In the genomic region with DNA sequence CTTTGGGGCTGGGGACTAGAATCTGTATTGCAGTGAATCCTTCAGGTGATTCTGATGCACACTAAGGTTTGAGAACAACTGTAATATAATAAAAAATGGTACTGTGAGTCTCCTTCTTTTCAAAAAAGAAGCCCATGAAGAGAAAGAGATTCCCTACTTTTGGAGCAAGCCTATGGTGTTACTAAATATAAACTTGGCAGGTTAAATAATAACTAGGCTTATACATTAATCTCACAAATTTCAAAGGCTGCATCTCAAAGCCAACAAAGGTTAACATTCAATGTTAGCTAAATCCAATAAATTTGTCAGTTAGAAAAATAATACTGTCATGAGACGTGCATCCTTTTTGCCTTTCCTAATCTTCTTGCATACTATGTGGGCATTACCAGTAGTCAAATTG, we compare ENCODE assay signal across 25 cellular contexts.
A peak's percentile ranks its signal among the peaks of the same experiment; 100 is the strongest.
DNase-seq lines count a peak whose midpoint lies in the region; ATAC-seq, FAIRE-seq and TF ChIP-seq lines count a peak whose summit lies in the region.
"Had no signal": no experiment of that assay in that cellular context is flagged by ENCODE, and none has a peak within 500 bp of the region (broad histone marks: within the 10 kb centered on the region; RNA-seq: fewer than 3 reads in every experiment).

No MANE protein-coding gene starts in this region.

- H3K27ac ChIP-seq in mesodermal cell (ENCODE audit: low read depth, low read length, severe bottlenecking), result peak overlapping the region; percentile 24
- H3K27ac ChIP-seq in smooth muscle cell (ENCODE audit: low read depth), result no peak overlapping the region
- H3K27ac ChIP-seq: BLaER1 treated with 17β-estradiol and CSF1 and Interleukin-3, amounts not matched to agents 10 nM and 100 nM; RWPE1 had no signal

- peak; percentile 77 for FAIRE-seq in RCC 7860 (lab: Jason Lieb, UNC)
- FAIRE-seq: HepG2 had no signal

- TF ChIP-seq CTCF in BE2C (IDR thresholded peaks at IDR 0.05; ENCODE audit: low read depth, low read length), result no peak
- no peak for TF ChIP-seq CTCF in smooth muscle cell (IDR thresholded peaks at IDR 0.05; ENCODE audit: borderline replicate concordance, insufficient read depth, poor library complexity, severe bottlenecking)

- peaks cover 11% of the 10 kb centered on the region for H3F3A ChIP-seq in smooth muscle cell (ENCODE audit: low read depth)

- WGBS in mesodermal cell (ENCODE audit: insufficient coverage in 2 of 2), 2 experiments, result 100% methylated on average over 1 of the region's 1 CpG; no CpG with 5 or more reads in 1 of the 2 experiments
- 79% methylated on average over 1 of the region's 1 CpG for WGBS in smooth muscle cell (ENCODE audit: low lambda C conversion rate)

- H3K27me3 ChIP-seq in BE2C (no peaks in the 10 kb centered on the region), smooth muscle cell (ENCODE audit: low read depth) (no peaks in the 10 kb centered on the region)
- H3K27me3 ChIP-seq: BLaER1 treated with 17β-estradiol and CSF1 and Interleukin-3, amounts not matched to agents 10 nM and 100 nM had no signal

- no peaks in the 10 kb centered on the region for H3K9me3 ChIP-seq in BE2C
- H3K9me3 ChIP-seq in mesodermal cell (ENCODE audit: control insufficient read depth, low read length), result no peaks in the 10 kb centered on the region
- no peaks in the 10 kb centered on the region for H3K9me3 ChIP-seq in smooth muscle cell (replicated peaks; ENCODE audit: low read depth)
- H3K9me3 ChIP-seq: BLaER1 treated with 17β-estradiol and CSF1 and Interleukin-3, amounts not matched to agents 10 nM and 100 nM; Caco-2 had no signal

- no peak overlapping the region for H3K9ac ChIP-seq in smooth muscle cell (ENCODE audit: low read depth)
- H3K9ac ChIP-seq: BLaER1 treated with 17β-estradiol and CSF1 and Interleukin-3, amounts not matched to agents 10 nM and 100 nM had no signal

- DNase-seq in BE2C, result no peak
- DNase-seq in RCC 7860 (ENCODE audit: low spot score), result no peak
- DNase-seq in smooth muscle cell (lab: John Stamatoyannopoulos, UW; ENCODE audit: unreplicated experiment), result no peak
- no peak for DNase-seq in DMS53 treated with DMSO at 0.1 percent for 48 hours (lab: John Stamatoyannopoulos, UW; ENCODE audit: unreplicated experiment)
- DNase-seq in stimulated activated naive CD8-positive, alpha-beta T cell treated with anti-CD3 and anti-CD28 coated beads, Interleukin-15, Interleukin-2, amounts not matched to agents 100 U/mL and 50 U/mL, for 24 hours, result no peak
- DNase-seq: ACHN; Caco-2; CD4-positive, alpha-beta memory T cell; DMS 273 treated with DMSO at 0.1 percent for 48 hours; DND-41; H9; MV-4-11; NCI-H2029; NCI-H446 treated with DMSO at 0.1 percent for 48 hours; NCI-H526; NCI-H82; NK-92 treated with Interleukin-12 subunit alpha and Interleukin-12 subunit beta, amount 100 ng/mL, for 24 hours; SHP77; T-helper 17 cell had no signal

- H3K4me1 ChIP-seq in BE2C (peaks cover 48% of the 10 kb centered on the region), mesodermal cell (ENCODE audit: control insufficient read depth, insufficient read depth, low read length, poor library complexity, severe bottlenecking) (peaks cover 4% of the 10 kb centered on the region), smooth muscle cell (ENCODE audit: low read depth) (peaks cover 62% of the 10 kb centered on the region)

- H4K20me1 ChIP-seq in smooth muscle cell (ENCODE audit: low read depth), result no peaks in the 10 kb centered on the region
- H4K20me1 ChIP-seq: BLaER1 treated with 17β-estradiol and CSF1 and Interleukin-3, amounts not matched to agents 10 nM and 100 nM had no signal

- no peak overlapping the region for H3K4me2 ChIP-seq in smooth muscle cell

- ATAC-seq in GM18858 (IDR thresholded peaks at IDR 0.05; ENCODE audit: unreplicated experiment), result no peak
- no peak for ATAC-seq in stimulated activated naive CD8-positive, alpha-beta T cell treated with anti-CD3 and anti-CD28 coated beads, Interleukin-15, Interleukin-2, amounts not matched to agents 100 U/mL and 50 U/mL, for 24 hours
- ATAC-seq: HepG2, T-helper 17 cell had no signal

- H3K4me3 ChIP-seq in BE2C (ENCODE audit: low read depth, low read length) (peak overlapping the region; percentile 23), mesodermal cell (ENCODE audit: extremely low read depth, insufficient read depth, low read length, poor library complexity, severe bottlenecking) (no peak overlapping the region), smooth muscle cell (peak overlapping the region; percentile 4)
- H3K4me3 ChIP-seq: BLaER1 treated with 17β-estradiol and CSF1 and Interleukin-3, amounts not matched to agents 10 nM and 100 nM; GM23338 had no signal

- no peaks in the 10 kb centered on the region for H3K36me3 ChIP-seq in BE2C
- no peaks in the 10 kb centered on the region for H3K36me3 ChIP-seq in mesodermal cell (ENCODE audit: control insufficient read depth, insufficient read depth, low read length)
- no peaks in the 10 kb centered on the region for H3K36me3 ChIP-seq in smooth muscle cell (ENCODE audit: low read depth)
- H3K36me3 ChIP-seq: BLaER1 treated with 17β-estradiol and CSF1 and Interleukin-3, amounts not matched to agents 10 nM and 100 nM had no signal

- H3K79me2 ChIP-seq in smooth muscle cell (ENCODE audit: low read depth), result no peaks in the 10 kb centered on the region

- H2AFZ ChIP-seq in smooth muscle cell (ENCODE audit: low read depth), result no peak overlapping the region
- H2AFZ ChIP-seq: GM23338 had no signal
